Comparison of ENCODE assay signal across 9 cellular contexts in the genomic region with DNA sequence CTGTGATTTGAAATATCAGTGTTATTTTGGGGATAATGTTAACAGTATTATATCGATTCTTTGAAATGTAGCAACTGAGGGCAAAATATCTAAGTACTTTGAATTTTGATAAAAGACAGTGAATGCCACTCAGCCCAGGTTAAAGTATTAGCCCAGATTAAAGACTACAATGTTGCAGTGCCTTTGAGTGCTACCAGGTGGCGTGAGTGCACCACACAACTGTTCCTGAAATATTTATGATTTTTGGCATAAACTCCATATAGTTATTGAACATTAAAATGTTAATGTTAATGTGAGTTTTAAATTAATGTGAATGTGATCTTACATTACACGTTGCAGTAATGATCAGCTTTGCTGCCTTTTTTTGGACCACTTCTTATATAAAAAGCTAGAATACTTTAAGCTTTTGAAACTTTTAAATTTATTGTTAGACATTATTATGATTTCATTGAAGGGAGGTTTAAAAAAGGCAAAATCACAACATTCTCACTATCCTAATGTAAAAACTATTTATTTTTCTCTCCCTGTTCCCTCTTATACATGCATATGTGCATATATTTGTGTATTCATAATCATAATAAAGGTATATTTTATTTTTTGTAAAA. TPM values are rescaled to one million over a fixed set of nuclear protein-coding genes. Genes with fewer than 3 reads are reported as not detected.
DNase-seq lines count a peak whose midpoint lies in the region; ATAC-seq and TF ChIP-seq lines count a peak whose summit lies in the region.
"Had no signal": no experiment of that assay in that cellular context is flagged by ENCODE, and none has a peak within 500 bp of the region (broad histone marks: within the 10 kb centered on the region; RNA-seq: fewer than 3 reads in every experiment).

No MANE protein-coding gene starts in this region.

- no peak overlapping the region for H3K9ac ChIP-seq in SU-DHL-6 (ENCODE audit: low read length)
- H3K9ac ChIP-seq in colonic mucosa (ENCODE audit: low read depth in 2 of 2, low read length in 2 of 2): no peak overlapping the region

- H3K27ac ChIP-seq in SU-DHL-6 (ENCODE audit: low read depth, low read length) (no peak overlapping the region), colonic mucosa (no peak overlapping the region)

- H3K4me2 ChIP-seq in SU-DHL-6 (ENCODE audit: low read depth, low read length, poor library complexity, severe bottlenecking): no peak overlapping the region

- no peak overlapping the region for H2AFZ ChIP-seq in SU-DHL-6 (ENCODE audit: low read depth, low read length, severe bottlenecking)

- ATAC-seq in GM18868 (IDR thresholded peaks at IDR 0.05; ENCODE audit: unreplicated experiment): peak; percentile 84
- ATAC-seq in GM21381 (IDR thresholded peaks at IDR 0.05; ENCODE audit: unreplicated experiment): no peak

- peak; percentile 85 for TF ChIP-seq CTCF in BJ (IDR thresholded peaks at IDR 0.05; ENCODE audit: insufficient read depth, low read depth, low read length)
- peak; percentile 74 for TF ChIP-seq CTCF in SU-DHL-6 (IDR thresholded peaks at IDR 0.05; ENCODE audit: insufficient read depth, low read length, poor library complexity, severe bottlenecking)
- peak; percentile 74 for TF ChIP-seq CTCF in colonic mucosa (IDR thresholded peaks at IDR 0.05)

- H3K9me3 ChIP-seq in SU-DHL-6 (ENCODE audit: insufficient read depth, low read length) (no peaks in the 10 kb centered on the region), colonic mucosa (no peaks in the 10 kb centered on the region)

- H3K4me3 ChIP-seq in BJ (ENCODE audit: low read depth, low read length) (no peak overlapping the region), SU-DHL-6 (ENCODE audit: insufficient read depth, low read length, poor library complexity, severe bottlenecking) (no peak overlapping the region), colonic mucosa (no peak overlapping the region)
- no peak overlapping the region for H3K4me3 ChIP-seq in Jurkat, Clone E6-1 (ENCODE audit: low read length)

- no peaks in the 10 kb centered on the region for H4K20me1 ChIP-seq in SU-DHL-6 (ENCODE audit: low read depth, low read length)

- intact Hi-C loops in colonic mucosa (cut with DNase I): loop anchor here (2.0 to 10.0 kb wide), 2 partner anchors 52 to 208 kb away; a partner anchor contains a TSS

- no peaks in the 10 kb centered on the region for H3K9me2 ChIP-seq in SU-DHL-6 (replicated peaks; ENCODE audit: insufficient read depth, low read length)

- H3K79me2 ChIP-seq in SU-DHL-6 (ENCODE audit: insufficient read depth, low read length): no peaks in the 10 kb centered on the region

- POLR2A ChIA-PET in BJ (lab: Charles Lee): no interaction called here

- CTCF ChIA-PET in BJ (lab: Yijun Ruan, JAX): interaction anchor here (0.6 to 3.8 kb wide), 27 partner anchors 10 to 1265 kb away, joined by 3 to 21 read pairs (median 3); a partner anchor contains a TSS

- H3K4me1 ChIP-seq in colonic mucosa: no peaks in the 10 kb centered on the region

- H3F3A ChIP-seq in SU-DHL-6 (ENCODE audit: insufficient read depth): peaks cover 11% of the 10 kb centered on the region; the same call in 1 of the 2 replicates

- H3K27me3 ChIP-seq in BJ (ENCODE audit: control insufficient read depth, insufficient read depth, low read length) (no peaks in the 10 kb centered on the region), SU-DHL-6 (ENCODE audit: low read length) (no peaks in the 10 kb centered on the region), colonic mucosa (no peaks in the 10 kb centered on the region)

- no peak for DNase-seq in BJ (ENCODE audit: low read depth)
- DNase-seq in Jurkat, Clone E6-1 (ENCODE audit: low read depth, low spot score): peak; percentile 32
- no peak for DNase-seq in colonic mucosa
- DNase-seq in myocyte (ENCODE audit: low read depth): peak; percentile 33
- DNase-seq in NK-92 treated with Interleukin-12 subunit alpha and Interleukin-12 subunit beta, amount 100 ng/mL, for 24 hours (lab: John Stamatoyannopoulos, UW): no peak

- H3K36me3 ChIP-seq in BJ (ENCODE audit: control insufficient read depth, insufficient read depth, low read length) (no peaks in the 10 kb centered on the region; the same call in 1 of the 2 replicates), SU-DHL-6 (ENCODE audit: low read length) (peaks cover 36% of the 10 kb centered on the region), colonic mucosa (no peaks in the 10 kb centered on the region)

RNA-seq across cellular contexts. Expression of a gene that starts 22.5 kb away (rescaled TPM):
- polyA plus RNA-seq in BJ (2011; rRNA removed): 45.8 and 52.1 TPM in 2 replicates
- 12.8 and 16.4 TPM in 2 replicates for polyA minus RNA-seq in BJ (2011; rRNA and poly(A)+ RNA removed)
- polyA plus RNA-seq in Jurkat, Clone E6-1 (2012; ENCODE audit: insufficient read depth, insufficient read length): 77.8 TPM
- total RNA-seq in colonic mucosa (10 to 100 TPM; 85.8 to 90.7 TPM), myocyte (68.7 and 79.4 TPM in 2 replicates)
- 28.1 TPM for polyA plus RNA-seq in myocyte (2012)

RNA-seq across cellular contexts. Expression of a gene that starts 36.9 kb away (rescaled TPM):
- polyA plus RNA-seq in BJ (2011; rRNA removed): 0.63 and 1.0 TPM in 2 replicates
- polyA minus RNA-seq in BJ (2011; rRNA and poly(A)+ RNA removed): 0.81 and 0.87 TPM in 2 replicates
- not detected for polyA plus RNA-seq in Jurkat, Clone E6-1 (2012; ENCODE audit: insufficient read depth, insufficient read length)
- 10 to 100 TPM; 33.4 to 58.5 TPM for total RNA-seq in colonic mucosa
- total RNA-seq in myocyte: 0.99 and 2.8 TPM in 2 replicates
- 1.6 TPM for polyA plus RNA-seq in myocyte (2012)
- total RNA-seq: mononuclear cell had no signal

RNA-seq across cellular contexts. Expression of a gene that starts 46.9 kb away (rescaled TPM):
- polyA plus RNA-seq in BJ (2011; rRNA removed): 22.6 and 23.6 TPM in 2 replicates
- polyA minus RNA-seq in BJ (2011; rRNA and poly(A)+ RNA removed): 46.6 and 74.3 TPM in 2 replicates
- 10.0 TPM for polyA plus RNA-seq in Jurkat, Clone E6-1 (2012; ENCODE audit: insufficient read depth, insufficient read length)
- total RNA-seq in colonic mucosa (10 to 100 TPM; 16.5 to 20.1 TPM), myocyte (7.4 and 9.2 TPM in 2 replicates)
- polyA plus RNA-seq in myocyte (2012): 8.0 TPM

RNA-seq across cellular contexts. Expression of a gene that starts 46.9 kb away (rescaled TPM):
- not detected in 2 replicates for polyA plus RNA-seq in BJ (2011; rRNA removed)
- polyA minus RNA-seq in BJ (2011; rRNA and poly(A)+ RNA removed): not detected in 2 replicates
- not detected for polyA plus RNA-seq in Jurkat, Clone E6-1 (2012; ENCODE audit: insufficient read depth, insufficient read length)
- not detected for total RNA-seq in colonic mucosa
- total RNA-seq in myocyte: not detected in 2 replicates
- polyA plus RNA-seq in myocyte (2012): not detected
- total RNA-seq: mononuclear cell had no signal

Comparison
In these comparisons a context has a peak if more than half of its experiments do, and no peak if none do; other contexts are left out.
1. DNase-seq: peak in Jurkat, Clone E6-1 (single experiment) and myocyte (single experiment); none in BJ (single experiment), colonic mucosa (single experiment) and NK-92 treated with Interleukin-12 subunit alpha and Interleukin-12 subunit beta, amount 100 ng/mL, for 24 hours (single experiment).
2. Peak in every context shown above with its lines, with median percentiles within 50 percentile points of each other: CTCF ChIP-seq.